1 cellular context compared by ENCODE assay signal in genomic region chr1:173210273-173210672, GRCh38.
TF ChIP-seq lines count a peak whose summit lies in the region.

No MANE protein-coding gene starts in this region.

TF ChIP-seq in GM23338, 12 proteins besides CTCF, POLR2A, EP300 and RAD21 (continued from another document):
- TF ChIP-seq, protein P1, sequence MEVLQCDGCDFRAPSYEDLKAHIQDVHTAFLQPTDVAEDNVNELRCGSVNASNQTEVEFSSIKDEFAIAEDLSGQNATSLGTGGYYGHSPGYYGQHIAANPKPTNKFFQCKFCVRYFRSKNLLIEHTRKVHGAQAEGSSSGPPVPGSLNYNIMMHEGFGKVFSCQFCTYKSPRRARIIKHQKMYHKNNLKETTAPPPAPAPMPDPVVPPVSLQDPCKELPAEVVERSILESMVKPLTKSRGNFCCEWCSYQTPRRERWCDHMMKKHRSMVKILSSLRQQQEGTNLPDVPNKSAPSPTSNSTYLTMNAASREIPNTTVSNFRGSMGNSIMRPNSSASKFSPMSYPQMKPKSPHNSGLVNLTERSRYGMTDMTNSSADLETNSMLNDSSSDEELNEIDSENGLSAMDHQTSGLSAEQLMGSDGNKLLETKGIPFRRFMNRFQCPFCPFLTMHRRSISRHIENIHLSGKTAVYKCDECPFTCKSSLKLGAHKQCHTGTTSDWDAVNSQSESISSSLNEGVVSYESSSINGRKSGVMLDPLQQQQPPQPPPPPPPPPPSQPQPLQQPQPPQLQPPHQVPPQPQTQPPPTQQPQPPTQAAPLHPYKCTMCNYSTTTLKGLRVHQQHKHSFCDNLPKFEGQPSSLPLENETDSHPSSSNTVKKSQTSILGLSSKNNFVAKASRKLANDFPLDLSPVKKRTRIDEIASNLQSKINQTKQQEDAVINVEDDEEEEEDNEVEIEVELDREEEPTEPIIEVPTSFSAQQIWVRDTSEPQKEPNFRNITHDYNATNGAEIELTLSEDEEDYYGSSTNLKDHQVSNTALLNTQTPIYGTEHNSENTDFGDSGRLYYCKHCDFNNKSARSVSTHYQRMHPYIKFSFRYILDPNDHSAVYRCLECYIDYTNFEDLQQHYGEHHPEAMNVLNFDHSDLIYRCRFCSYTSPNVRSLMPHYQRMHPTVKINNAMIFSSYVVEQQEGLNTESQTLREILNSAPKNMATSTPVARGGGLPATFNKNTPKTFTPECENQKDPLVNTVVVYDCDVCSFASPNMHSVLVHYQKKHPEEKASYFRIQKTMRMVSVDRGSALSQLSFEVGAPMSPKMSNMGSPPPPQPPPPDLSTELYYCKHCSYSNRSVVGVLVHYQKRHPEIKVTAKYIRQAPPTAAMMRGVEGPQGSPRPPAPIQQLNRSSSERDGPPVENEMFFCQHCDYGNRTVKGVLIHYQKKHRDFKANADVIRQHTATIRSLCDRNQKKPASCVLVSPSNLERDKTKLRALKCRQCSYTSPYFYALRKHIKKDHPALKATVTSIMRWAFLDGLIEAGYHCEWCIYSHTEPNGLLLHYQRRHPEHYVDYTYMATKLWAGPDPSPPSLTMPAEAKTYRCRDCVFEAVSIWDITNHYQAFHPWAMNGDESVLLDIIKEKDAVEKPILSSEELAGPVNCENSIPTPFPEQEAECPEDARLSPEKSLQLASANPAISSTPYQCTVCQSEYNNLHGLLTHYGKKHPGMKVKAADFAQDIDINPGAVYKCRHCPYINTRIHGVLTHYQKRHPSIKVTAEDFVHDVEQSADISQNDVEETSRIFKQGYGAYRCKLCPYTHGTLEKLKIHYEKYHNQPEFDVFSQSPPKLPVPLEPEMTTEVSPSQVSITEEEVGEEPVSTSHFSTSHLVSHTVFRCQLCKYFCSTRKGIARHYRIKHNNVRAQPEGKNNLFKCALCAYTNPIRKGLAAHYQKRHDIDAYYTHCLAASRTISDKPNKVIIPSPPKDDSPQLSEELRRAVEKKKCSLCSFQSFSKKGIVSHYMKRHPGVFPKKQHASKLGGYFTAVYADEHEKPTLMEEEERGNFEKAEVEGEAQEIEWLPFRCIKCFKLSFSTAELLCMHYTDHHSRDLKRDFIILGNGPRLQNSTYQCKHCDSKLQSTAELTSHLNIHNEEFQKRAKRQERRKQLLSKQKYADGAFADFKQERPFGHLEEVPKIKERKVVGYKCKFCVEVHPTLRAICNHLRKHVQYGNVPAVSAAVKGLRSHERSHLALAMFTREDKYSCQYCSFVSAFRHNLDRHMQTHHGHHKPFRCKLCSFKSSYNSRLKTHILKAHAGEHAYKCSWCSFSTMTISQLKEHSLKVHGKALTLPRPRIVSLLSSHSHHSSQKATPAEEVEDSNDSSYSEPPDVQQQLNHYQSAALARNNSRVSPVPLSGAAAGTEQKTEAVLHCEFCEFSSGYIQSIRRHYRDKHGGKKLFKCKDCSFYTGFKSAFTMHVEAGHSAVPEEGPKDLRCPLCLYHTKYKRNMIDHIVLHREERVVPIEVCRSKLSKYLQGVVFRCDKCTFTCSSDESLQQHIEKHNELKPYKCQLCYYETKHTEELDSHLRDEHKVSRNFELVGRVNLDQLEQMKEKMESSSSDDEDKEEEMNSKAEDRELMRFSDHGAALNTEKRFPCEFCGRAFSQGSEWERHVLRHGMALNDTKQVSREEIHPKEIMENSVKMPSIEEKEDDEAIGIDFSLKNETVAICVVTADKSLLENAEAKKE (CRISPR knock-in tag; IDR thresholded peaks at IDR 0.05) = no peak
- TF ChIP-seq, protein P2, sequence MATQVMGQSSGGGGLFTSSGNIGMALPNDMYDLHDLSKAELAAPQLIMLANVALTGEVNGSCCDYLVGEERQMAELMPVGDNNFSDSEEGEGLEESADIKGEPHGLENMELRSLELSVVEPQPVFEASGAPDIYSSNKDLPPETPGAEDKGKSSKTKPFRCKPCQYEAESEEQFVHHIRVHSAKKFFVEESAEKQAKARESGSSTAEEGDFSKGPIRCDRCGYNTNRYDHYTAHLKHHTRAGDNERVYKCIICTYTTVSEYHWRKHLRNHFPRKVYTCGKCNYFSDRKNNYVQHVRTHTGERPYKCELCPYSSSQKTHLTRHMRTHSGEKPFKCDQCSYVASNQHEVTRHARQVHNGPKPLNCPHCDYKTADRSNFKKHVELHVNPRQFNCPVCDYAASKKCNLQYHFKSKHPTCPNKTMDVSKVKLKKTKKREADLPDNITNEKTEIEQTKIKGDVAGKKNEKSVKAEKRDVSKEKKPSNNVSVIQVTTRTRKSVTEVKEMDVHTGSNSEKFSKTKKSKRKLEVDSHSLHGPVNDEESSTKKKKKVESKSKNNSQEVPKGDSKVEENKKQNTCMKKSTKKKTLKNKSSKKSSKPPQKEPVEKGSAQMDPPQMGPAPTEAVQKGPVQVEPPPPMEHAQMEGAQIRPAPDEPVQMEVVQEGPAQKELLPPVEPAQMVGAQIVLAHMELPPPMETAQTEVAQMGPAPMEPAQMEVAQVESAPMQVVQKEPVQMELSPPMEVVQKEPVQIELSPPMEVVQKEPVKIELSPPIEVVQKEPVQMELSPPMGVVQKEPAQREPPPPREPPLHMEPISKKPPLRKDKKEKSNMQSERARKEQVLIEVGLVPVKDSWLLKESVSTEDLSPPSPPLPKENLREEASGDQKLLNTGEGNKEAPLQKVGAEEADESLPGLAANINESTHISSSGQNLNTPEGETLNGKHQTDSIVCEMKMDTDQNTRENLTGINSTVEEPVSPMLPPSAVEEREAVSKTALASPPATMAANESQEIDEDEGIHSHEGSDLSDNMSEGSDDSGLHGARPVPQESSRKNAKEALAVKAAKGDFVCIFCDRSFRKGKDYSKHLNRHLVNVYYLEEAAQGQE (IDR thresholded peaks at IDR 0.05; ENCODE audit: unreplicated experiment) = no peak
- no peak for TF ChIP-seq ETS1 (IDR thresholded peaks at IDR 0.05)
- TF ChIP-seq EZH2phosphoT487 (IDR thresholded peaks at IDR 0.05; ENCODE audit: unreplicated experiment) = no peak
- no peak for TF ChIP-seq CREB1 (CRISPR knock-in tag; IDR thresholded peaks at IDR 0.05; ENCODE audit: low read depth)
TF ChIP-seq in GM23338: peak in this region for 0.
